1 cellular context compared by ENCODE assay signal in the genomic region with DNA sequence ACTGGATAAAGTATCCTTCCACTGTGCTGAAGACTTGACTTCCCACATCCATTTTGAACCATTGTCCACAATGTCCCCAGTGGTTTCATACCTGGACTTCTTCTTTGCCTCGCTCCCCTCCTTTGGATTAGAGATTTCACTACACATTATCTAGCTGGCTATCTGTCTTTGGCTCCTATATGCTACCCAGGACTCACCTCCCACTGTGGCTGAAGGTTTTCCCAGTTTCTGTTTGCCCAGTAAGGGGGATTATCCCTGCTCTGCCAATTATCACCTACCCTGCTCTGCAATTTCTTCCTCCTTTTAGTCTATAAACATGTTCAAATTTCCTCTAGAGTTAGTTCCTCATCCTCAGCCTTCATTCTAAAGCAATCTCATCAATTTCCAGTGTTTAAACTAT.
TF ChIP-seq lines count a peak whose summit lies in the region.

No MANE protein-coding gene starts in this region.

TF ChIP-seq in GM12878, 131 proteins besides CTCF, POLR2A, EP300 and RAD21:
- TF ChIP-seq GATAD2B (conservative IDR thresholded peaks at IDR 0.05; ENCODE audit: low read depth) (no peak), ZNF384 (IDR thresholded peaks at IDR 0.05; ENCODE audit: borderline replicate concordance, low read depth, low read length) (no peak), NFYA (IDR thresholded peaks at IDR 0.05; ENCODE audit: borderline replicate concordance, low read depth, low read length) (no peak), MEF2B (IDR thresholded peaks at IDR 0.05; ENCODE audit: partially characterized antibody, poor library complexity, severe bottlenecking) (no peak), YY1 (IDR thresholded peaks at IDR 0.05; ENCODE audit: low read depth, low read length) (no peak), BACH1 (IDR thresholded peaks at IDR 0.05; ENCODE audit: borderline replicate concordance) (no peak), SUZ12 (IDR thresholded peaks at IDR 0.05; ENCODE audit: unreplicated experiment) (no peak), RCOR1 (conservative IDR thresholded peaks at IDR 0.05; ENCODE audit: low read depth, low read length) (no peak), SPI1 (IDR thresholded peaks at IDR 0.05; ENCODE audit: borderline replicate concordance, insufficient read depth, low read depth, low read length) (no peak), EZH2 (IDR thresholded peaks at IDR 0.05; ENCODE audit: borderline replicate concordance, control insufficient read depth, low read depth, low read length) (no peak), E2F4 (IDR thresholded peaks at IDR 0.05; ENCODE audit: low read depth, low read length) (no peak)
- TF ChIP-seq, protein P1, sequence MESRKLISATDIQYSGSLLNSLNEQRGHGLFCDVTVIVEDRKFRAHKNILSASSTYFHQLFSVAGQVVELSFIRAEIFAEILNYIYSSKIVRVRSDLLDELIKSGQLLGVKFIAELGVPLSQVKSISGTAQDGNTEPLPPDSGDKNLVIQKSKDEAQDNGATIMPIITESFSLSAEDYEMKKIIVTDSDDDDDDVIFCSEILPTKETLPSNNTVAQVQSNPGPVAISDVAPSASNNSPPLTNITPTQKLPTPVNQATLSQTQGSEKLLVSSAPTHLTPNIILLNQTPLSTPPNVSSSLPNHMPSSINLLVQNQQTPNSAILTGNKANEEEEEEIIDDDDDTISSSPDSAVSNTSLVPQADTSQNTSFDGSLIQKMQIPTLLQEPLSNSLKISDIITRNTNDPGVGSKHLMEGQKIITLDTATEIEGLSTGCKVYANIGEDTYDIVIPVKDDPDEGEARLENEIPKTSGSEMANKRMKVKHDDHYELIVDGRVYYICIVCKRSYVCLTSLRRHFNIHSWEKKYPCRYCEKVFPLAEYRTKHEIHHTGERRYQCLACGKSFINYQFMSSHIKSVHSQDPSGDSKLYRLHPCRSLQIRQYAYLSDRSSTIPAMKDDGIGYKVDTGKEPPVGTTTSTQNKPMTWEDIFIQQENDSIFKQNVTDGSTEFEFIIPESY (IDR thresholded peaks at IDR 0.05) = no peak
- TF ChIP-seq, protein P2, sequence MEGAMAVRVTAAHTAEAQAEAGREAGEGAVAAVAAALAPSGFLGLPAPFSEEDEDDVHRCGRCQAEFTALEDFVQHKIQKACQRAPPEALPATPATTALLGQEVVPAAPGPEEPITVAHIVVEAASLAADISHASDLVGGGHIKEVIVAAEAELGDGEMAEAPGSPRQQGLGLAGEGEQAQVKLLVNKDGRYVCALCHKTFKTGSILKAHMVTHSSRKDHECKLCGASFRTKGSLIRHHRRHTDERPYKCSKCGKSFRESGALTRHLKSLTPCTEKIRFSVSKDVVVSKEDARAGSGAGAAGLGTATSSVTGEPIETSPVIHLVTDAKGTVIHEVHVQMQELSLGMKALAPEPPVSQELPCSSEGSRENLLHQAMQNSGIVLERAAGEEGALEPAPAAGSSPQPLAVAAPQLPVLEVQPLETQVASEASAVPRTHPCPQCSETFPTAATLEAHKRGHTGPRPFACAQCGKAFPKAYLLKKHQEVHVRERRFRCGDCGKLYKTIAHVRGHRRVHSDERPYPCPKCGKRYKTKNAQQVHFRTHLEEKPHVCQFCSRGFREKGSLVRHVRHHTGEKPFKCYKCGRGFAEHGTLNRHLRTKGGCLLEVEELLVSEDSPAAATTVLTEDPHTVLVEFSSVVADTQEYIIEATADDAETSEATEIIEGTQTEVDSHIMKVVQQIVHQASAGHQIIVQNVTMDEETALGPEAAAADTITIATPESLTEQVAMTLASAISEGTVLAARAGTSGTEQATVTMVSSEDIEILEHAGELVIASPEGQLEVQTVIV (IDR thresholded peaks at IDR 0.05; ENCODE audit: borderline replicate concordance, partially characterized antibody) = no peak
TF ChIP-seq in GM12878: peak in this region for 0.
